In the genomic region with DNA sequence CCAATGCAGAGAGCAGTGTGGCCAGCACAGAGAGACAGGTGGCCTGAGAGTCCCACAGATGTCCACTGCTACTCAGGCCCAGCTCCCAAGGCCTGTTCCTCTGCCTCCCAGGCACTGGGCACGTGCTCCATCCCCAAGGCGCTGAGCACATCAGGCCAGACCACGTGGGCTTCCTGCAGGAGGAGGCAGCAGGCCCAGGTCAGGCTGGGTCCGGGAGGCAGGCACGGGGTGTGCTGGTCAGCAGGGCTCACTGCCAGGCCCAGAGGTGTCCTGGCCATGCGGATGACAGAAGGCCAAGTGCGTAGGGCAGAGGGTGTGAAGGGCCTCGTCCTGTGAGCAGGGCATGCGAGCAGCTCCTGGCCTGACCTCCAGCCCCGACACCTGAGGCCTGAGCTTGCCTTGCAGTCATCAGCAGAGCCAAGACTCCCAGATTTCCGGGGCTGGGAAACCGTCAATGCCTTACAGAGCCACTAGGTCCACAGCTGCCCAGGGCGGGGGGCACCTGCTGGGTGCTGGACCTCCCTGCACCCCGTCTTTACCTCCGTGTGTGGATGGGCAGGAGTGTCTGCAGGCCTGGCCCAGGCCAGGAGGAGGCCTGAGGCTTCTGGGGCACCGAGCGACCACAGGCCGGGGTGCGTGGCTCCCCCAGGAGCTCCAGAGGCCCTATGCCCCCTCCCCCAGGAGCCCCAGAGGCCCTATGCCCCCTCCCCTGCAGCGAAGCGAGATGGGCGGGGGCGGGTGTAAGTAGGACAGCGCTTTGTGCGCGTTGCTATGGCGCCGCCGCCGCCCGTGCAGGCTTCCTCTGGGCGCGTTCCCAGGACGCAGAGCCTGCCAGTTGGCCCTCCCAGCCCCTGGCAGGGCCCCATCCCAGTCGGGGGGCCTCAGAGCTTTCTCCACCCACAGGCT, we compare ENCODE assay signal across 14 cellular contexts. TPM values are rescaled to one million over a fixed set of nuclear protein-coding genes. Genes with fewer than 3 reads are reported as not detected.
DNase-seq lines count a peak whose midpoint lies in the region; ATAC-seq and TF ChIP-seq lines count a peak whose summit lies in the region.
"Had no signal": no experiment of that assay in that cellular context is flagged by ENCODE, and none has a peak within 500 bp of the region (broad histone marks: within the 10 kb centered on the region; RNA-seq: fewer than 3 reads in every experiment).

No MANE protein-coding gene starts in this region.

- intact Hi-C loops in right cardiac atrium (cut with DNase I) (no loop called here), posterior vena cava (cut with DNase I) (no loop called here)

- no peaks in the 10 kb centered on the region for H3K4me1 Mint-ChIP-seq in T-helper 2 cell treated with Interferon-gamma antibody and Interleukin-4, amounts not matched to agents 5 μg/mL and 100 μg/mL, for 36 hours (ENCODE audit: low read depth)
- peaks cover 6% of the 10 kb centered on the region for H3K4me1 Mint-ChIP-seq in type B pancreatic cell (ENCODE audit: unreplicated experiment)

- H3K27me3 Mint-ChIP-seq in T-helper 2 cell treated with Interferon-gamma antibody and Interleukin-4, amounts not matched to agents 5 μg/mL and 100 μg/mL, for 36 hours (ENCODE audit: low read depth) = peaks cover 2% of the 10 kb centered on the region
- H3K27me3 Mint-ChIP-seq in type B pancreatic cell = no peaks in the 10 kb centered on the region

- H3K36me3 Mint-ChIP-seq in T-helper 2 cell treated with Interferon-gamma antibody and Interleukin-4, amounts not matched to agents 5 μg/mL and 100 μg/mL, for 36 hours (ENCODE audit: low read depth) = no peaks in the 10 kb centered on the region
- no peaks in the 10 kb centered on the region for H3K36me3 Mint-ChIP-seq in type B pancreatic cell
- H3K36me3 Mint-ChIP-seq: CD8-positive, alpha-beta T cell had no signal

- H3K27me3 ChIP-seq in right cardiac atrium (ENCODE audit: control insufficient read depth, insufficient read depth) = no peaks in the 10 kb centered on the region
- H3K27me3 ChIP-seq: adrenal gland had no signal

- in situ Hi-C loops in G401 (cut with HindIII; ENCODE audit: low sequenced_read_pairs) = no loop called here

- no peaks in the 10 kb centered on the region for H3K36me3 ChIP-seq in SK-N-MC (ENCODE audit: insufficient read depth, low read length)
- H3K36me3 ChIP-seq: adrenal gland had no signal

- peak; percentile 92 for DNase-seq in G401 (ENCODE audit: low spot score)
- DNase-seq in SK-N-MC (ENCODE audit: low read depth, low spot score) = no peak
- DNase-seq in right cardiac atrium = peak; percentile 77 to 92 (median 92)
- DNase-seq in posterior vena cava (ENCODE audit: low spot score) = peak; percentile 88
- no peak for DNase-seq in cortex of kidney (lab: John Stamatoyannopoulos, UW)
- no peak for DNase-seq in T-helper 2 cell treated with Interferon-gamma antibody and Interleukin-4, amounts not matched to agents 5 μg/mL and 100 μg/mL, for 36 hours (ENCODE audit: low spot score)
- DNase-seq in type B pancreatic cell (ENCODE audit: extremely low spot score, unreplicated experiment) = no peak
- DNase-seq: activated CD4-positive, alpha-beta T cell treated with anti-CD3 and anti-CD28 coated beads, Interleukin-2, amount 50 U/mL, for 48 hours; CD8-positive, alpha-beta T cell; NCI-H1930; SHP77 treated with DMSO at 0.1 percent for 48 hours had no signal

- H3K4me3 Mint-ChIP-seq in T-helper 2 cell treated with Interferon-gamma antibody and Interleukin-4, amounts not matched to agents 5 μg/mL and 100 μg/mL, for 36 hours = no peak overlapping the region
- H3K4me3 Mint-ChIP-seq in type B pancreatic cell = no peak overlapping the region
- H3K4me3 Mint-ChIP-seq: CD8-positive, alpha-beta T cell had no signal

- no peaks in the 10 kb centered on the region for H3K9me3 Mint-ChIP-seq in T-helper 2 cell treated with Interferon-gamma antibody and Interleukin-4, amounts not matched to agents 5 μg/mL and 100 μg/mL, for 36 hours
- no peaks in the 10 kb centered on the region for H3K9me3 Mint-ChIP-seq in type B pancreatic cell
- H3K9me3 Mint-ChIP-seq: CD8-positive, alpha-beta T cell had no signal

- H3K9me3 ChIP-seq in SK-N-MC (ENCODE audit: low read depth, low read length) = no peaks in the 10 kb centered on the region
- H3K9me3 ChIP-seq in right cardiac atrium (ENCODE audit: control insufficient read depth, low read length) = no peaks in the 10 kb centered on the region
- H3K9me3 ChIP-seq: adrenal gland had no signal

- H3K4me1 ChIP-seq in right cardiac atrium (ENCODE audit: control insufficient read depth, insufficient read depth, low read length) = no peaks in the 10 kb centered on the region

- H3K9ac ChIP-seq in SK-N-MC (ENCODE audit: insufficient read length) = peak overlapping the region; percentile 32

- H3K27ac ChIP-seq in SK-N-MC = peak overlapping the region; percentile 70
- H3K27ac ChIP-seq in right cardiac atrium (ENCODE audit: low read length) = no peak overlapping the region

- no peak overlapping the region for H3K27ac Mint-ChIP-seq in T-helper 2 cell treated with Interferon-gamma antibody and Interleukin-4, amounts not matched to agents 5 μg/mL and 100 μg/mL, for 36 hours
- H3K27ac Mint-ChIP-seq in type B pancreatic cell = no peak overlapping the region
- H3K27ac Mint-ChIP-seq: CD8-positive, alpha-beta T cell had no signal

- WGBS in right cardiac atrium = 44% methylated on average over 35 of the region's 35 CpGs

- ATAC-seq in right cardiac atrium (peak; percentile 15 to 24), HG03045 (IDR thresholded peaks at IDR 0.05; ENCODE audit: unreplicated experiment) (no peak)
- ATAC-seq: CD8-positive, alpha-beta T cell; HCT116 had no signal

- H3K4me3 ChIP-seq in SK-N-MC = peak overlapping the region; percentile 55
- no peak overlapping the region for H3K4me3 ChIP-seq in right cardiac atrium (ENCODE audit: low read length)
- H3K4me3 ChIP-seq: adrenal gland had no signal

- TF ChIP-seq CTCF in type B pancreatic cell (conservative IDR thresholded peaks at IDR 0.05) = no peak

RNA-seq across cellular contexts. Expression of a gene that starts 15.0 kb away (rescaled TPM):
- 17.6 and 29.3 TPM in 2 replicates for total RNA-seq in G401 (2014; rRNA removed; shearing (Covaris generic))
- total RNA-seq in right cardiac atrium (1 to 10 TPM; 4.8 to 6.9 (median 6.5) TPM), posterior vena cava (10 to 100 TPM; 16.2 to 18.0 TPM), type B pancreatic cell (ENCODE audit: low replicate concordance) (10.8 and 12.4 TPM in 2 replicates)
- 6.2 TPM for polyA plus RNA-seq in right cardiac atrium

RNA-seq across cellular contexts. Expression of a gene that starts 18.5 kb away (rescaled TPM):
- total RNA-seq in G401 (2014; rRNA removed; shearing (Covaris generic)) = 4.0 and 12.2 TPM in 2 replicates
- total RNA-seq in right cardiac atrium (10 to 100 TPM; 18.9 to 23.6 (median 19.5) TPM), posterior vena cava (10 to 100 TPM; 29.0 to 30.4 TPM), type B pancreatic cell (ENCODE audit: low replicate concordance) (23.3 and 30.5 TPM in 2 replicates)
- 7.7 TPM for polyA plus RNA-seq in right cardiac atrium

RNA-seq across cellular contexts. Expression of a gene that starts 18.8 kb away (rescaled TPM):
- total RNA-seq in G401 (2014; rRNA removed; shearing (Covaris generic)) = 29.7 and 34.7 TPM in 2 replicates
- 10 to 100 TPM; 33.8 to 43.5 (median 41.7) TPM for total RNA-seq in right cardiac atrium
- polyA plus RNA-seq in right cardiac atrium = 60.8 TPM
- 10 to 100 TPM; 33.9 to 40.3 TPM for total RNA-seq in posterior vena cava
- 39.8 and 42.5 TPM in 2 replicates for total RNA-seq in type B pancreatic cell (ENCODE audit: low replicate concordance)

RNA-seq across cellular contexts. Expression of a gene that starts 21.3 kb away (rescaled TPM):
- 672 and 986 TPM in 2 replicates for total RNA-seq in G401 (2014; rRNA removed; shearing (Covaris generic))
- total RNA-seq in right cardiac atrium (100 to 1,000 TPM; 478 to 697 (median 542) TPM), posterior vena cava (100 to 1,000 TPM; 354 to 709 TPM), type B pancreatic cell (ENCODE audit: low replicate concordance) (180 and 323 TPM in 2 replicates)
- polyA plus RNA-seq in right cardiac atrium = 843 TPM

Comparison
In these comparisons a context has a peak if more than half of its experiments do, and no peak if none do; other contexts are left out.
1. DNase-seq: peak in G401 (single experiment), right cardiac atrium (3 of 3) and posterior vena cava (single experiment); none in SK-N-MC (single experiment), cortex of kidney (single experiment), T-helper 2 cell treated with Interferon-gamma antibody and Interleukin-4, amounts not matched to agents 5 μg/mL and 100 μg/mL, for 36 hours (single experiment) and type B pancreatic cell (single experiment).